Comparison of ENCODE assay signal across 12 cellular contexts in the genomic region with DNA sequence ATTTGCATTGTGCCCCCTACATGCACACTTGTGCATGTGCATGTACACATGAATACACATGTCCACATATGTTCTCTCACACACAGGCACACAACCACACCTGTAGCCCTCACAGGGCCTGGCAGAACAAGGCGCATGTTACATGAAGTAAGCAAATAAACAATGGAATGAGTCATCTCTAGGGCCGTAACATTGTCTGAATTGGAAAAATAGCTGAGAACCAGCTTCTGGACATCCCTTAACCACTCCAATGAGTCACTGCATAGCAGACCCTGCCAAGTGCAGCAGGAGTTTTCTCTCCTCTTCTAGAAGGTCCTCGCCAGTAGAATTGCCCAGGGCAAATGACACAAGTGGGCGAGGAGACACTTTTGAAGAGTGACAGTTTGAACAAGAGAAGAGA.
DNase-seq lines count a peak whose midpoint lies in the region; ATAC-seq and TF ChIP-seq lines count a peak whose summit lies in the region.
"Had no signal": no experiment of that assay in that cellular context is flagged by ENCODE, and none has a peak within 500 bp of the region (broad histone marks: within the 10 kb centered on the region; RNA-seq: fewer than 3 reads in every experiment).

No MANE protein-coding gene starts in this region.

- TF ChIP-seq CTCF in choroid plexus epithelial cell (conservative IDR thresholded peaks at IDR 0.05; ENCODE audit: low read depth, low read length) = peak; percentile 8
- no peak for TF ChIP-seq CTCF in activated CD8-positive, alpha-beta T cell treated with anti-CD3 and anti-CD28 coated beads for 36 hours (IDR thresholded peaks at IDR 0.05)

- H3K4me3 ChIP-seq in choroid plexus epithelial cell (ENCODE audit: low read depth, low read length) = no peak overlapping the region

- CTCF ChIA-PET in activated CD8-positive, alpha-beta T cell treated with anti-CD3 and anti-CD28 coated beads for 36 hours (lab: Charles Lee) = no interaction called here

- H3K4me1 Mint-ChIP-seq in activated CD8-positive, alpha-beta T cell treated with anti-CD3 and anti-CD28 coated beads for 36 hours (ENCODE audit: low read depth) = no peaks in the 10 kb centered on the region
- H3K4me1 Mint-ChIP-seq: activated CD8-positive, alpha-beta memory T cell treated with anti-CD3 and anti-CD28 coated beads, Interleukin-2, amount 10 ng/mL, durations not matched to agents 7 days and 5 days; neural crest cell had no signal

- POLR2A ChIA-PET in activated CD8-positive, alpha-beta T cell treated with anti-CD3 and anti-CD28 coated beads for 36 hours (lab: Charles Lee) = no interaction called here

- intact Hi-C loops in activated CD8-positive, alpha-beta T cell treated with anti-CD3 and anti-CD28 coated beads for 36 hours (cut with micrococcal nuclease) = no loop called here

- H3K9me3 Mint-ChIP-seq in activated CD8-positive, alpha-beta T cell treated with anti-CD3 and anti-CD28 coated beads for 36 hours = no peaks in the 10 kb centered on the region

- no peak for ATAC-seq in HG02571 (IDR thresholded peaks at IDR 0.05; ENCODE audit: unreplicated experiment)
- no peak for ATAC-seq in GM21526 (IDR thresholded peaks at IDR 0.05; ENCODE audit: low FRiP score, unreplicated experiment)
- ATAC-seq in GM21515 (IDR thresholded peaks at IDR 0.05; ENCODE audit: unreplicated experiment) = no peak
- ATAC-seq in activated CD8-positive, alpha-beta T cell treated with anti-CD3 and anti-CD28 coated beads for 36 hours = no peak
- ATAC-seq: activated CD8-positive, alpha-beta memory T cell treated with anti-CD3 and anti-CD28 coated beads, Interleukin-2, amount 10 ng/mL, durations not matched to agents 7 days and 5 days had no signal

- H3K27me3 Mint-ChIP-seq in activated CD8-positive, alpha-beta T cell treated with anti-CD3 and anti-CD28 coated beads for 36 hours = no peaks in the 10 kb centered on the region
- H3K27me3 Mint-ChIP-seq: activated CD8-positive, alpha-beta memory T cell treated with anti-CD3 and anti-CD28 coated beads, Interleukin-2, amount 10 ng/mL, durations not matched to agents 7 days and 5 days had no signal

- DNase-seq in DMS153 (lab: John Stamatoyannopoulos, UW) (peak; percentile 51), MV-4-11 (lab: John Stamatoyannopoulos, UW) (peak; percentile 0), choroid plexus epithelial cell (ENCODE audit: low read depth) (peak; percentile 79), myocyte (ENCODE audit: low read depth) (peak; percentile 14)
- no peak for DNase-seq in activated CD8-positive, alpha-beta T cell treated with anti-CD3 and anti-CD28 coated beads for 36 hours
- DNase-seq: activated CD8-positive, alpha-beta memory T cell treated with anti-CD3 and anti-CD28 coated beads, Interleukin-2, amount 10 ng/mL, durations not matched to agents 7 days and 5 days; COR-L47; NCI-H1694 treated with DMSO at 0.1 percent for 48 hours had no signal

- no peaks in the 10 kb centered on the region for H3K36me3 Mint-ChIP-seq in activated CD8-positive, alpha-beta T cell treated with anti-CD3 and anti-CD28 coated beads for 36 hours (ENCODE audit: low read depth)
- H3K36me3 Mint-ChIP-seq: activated CD8-positive, alpha-beta memory T cell treated with anti-CD3 and anti-CD28 coated beads, Interleukin-2, amount 10 ng/mL, durations not matched to agents 7 days and 5 days had no signal

- H3K4me3 Mint-ChIP-seq in activated CD8-positive, alpha-beta T cell treated with anti-CD3 and anti-CD28 coated beads for 36 hours = no peak overlapping the region
- H3K4me3 Mint-ChIP-seq: activated CD8-positive, alpha-beta memory T cell treated with anti-CD3 and anti-CD28 coated beads, Interleukin-2, amount 10 ng/mL, durations not matched to agents 7 days and 5 days; neural crest cell had no signal

- H3K27ac Mint-ChIP-seq in activated CD8-positive, alpha-beta T cell treated with anti-CD3 and anti-CD28 coated beads for 36 hours = no peak overlapping the region
- H3K27ac Mint-ChIP-seq: activated CD8-positive, alpha-beta memory T cell treated with anti-CD3 and anti-CD28 coated beads, Interleukin-2, amount 10 ng/mL, durations not matched to agents 7 days and 5 days had no signal
